Comparison of ENCODE assay signal across 15 cellular contexts in genomic region chr12:93713800-93714199, GRCh38. TPM values are rescaled to one million over a fixed set of nuclear protein-coding genes. Genes with fewer than 3 reads are reported as not detected.
DNase-seq lines count a peak whose midpoint lies in the region; ATAC-seq and TF ChIP-seq lines count a peak whose summit lies in the region.
"Had no signal": no experiment of that assay in that cellular context is flagged by ENCODE, and none has a peak within 500 bp of the region (broad histone marks: within the 10 kb centered on the region; RNA-seq: fewer than 3 reads in every experiment).

No MANE protein-coding gene starts in this region.

- peaks cover 26% of the 10 kb centered on the region for H3K9me3 Mint-ChIP-seq in endodermal cell

- no peaks in the 10 kb centered on the region for H3K27me3 ChIP-seq in Panc1 (ENCODE audit: control insufficient read depth, insufficient read depth, low read length)
- H3K27me3 ChIP-seq in endodermal cell (ENCODE audit: control insufficient read depth, insufficient read depth, low read length, poor library complexity, severe bottlenecking): no peaks in the 10 kb centered on the region
- no peaks in the 10 kb centered on the region for H3K27me3 ChIP-seq in neural cell (ENCODE audit: insufficient read depth, low read depth, low read length)
- no peaks in the 10 kb centered on the region for H3K27me3 ChIP-seq in subcutaneous abdominal adipose tissue (ENCODE audit: control insufficient read depth in 5 of 5, insufficient read depth in 4 of 5, low read length in 5 of 5)

- no peaks in the 10 kb centered on the region for H3K27me3 Mint-ChIP-seq in endodermal cell (ENCODE audit: insufficient read depth)
- H3K27me3 Mint-ChIP-seq: CD4-positive, alpha-beta T cell had no signal

- WGBS in endodermal cell (ENCODE audit: insufficient coverage in 1 of 2, insufficient read length in 1 of 2), 2 experiments: 100% methylated on average over 1 to 3 of the region's 4 CpGs

- no peaks in the 10 kb centered on the region for H3K9me2 ChIP-seq in neural cell (ENCODE audit: insufficient read depth, low read length)

- peaks cover 16% of the 10 kb centered on the region; the same call in 1 of the 2 replicates for H3K4me1 ChIP-seq in Panc1 (ENCODE audit: control insufficient read depth, insufficient read depth, low read length)
- peaks cover 6% of the 10 kb centered on the region for H3K4me1 ChIP-seq in endodermal cell (ENCODE audit: control insufficient read depth, insufficient read depth, low read length)
- peaks cover 0 to 5% (median 5%) of the 10 kb centered on the region in 5 donors for H3K4me1 ChIP-seq in subcutaneous abdominal adipose tissue (ENCODE audit: control insufficient read depth in 5 of 5, insufficient read depth in 5 of 5, low read length in 5 of 5)

- peak; percentile 64 for TF ChIP-seq EP300 in neural cell (conservative IDR thresholded peaks at IDR 0.05; ENCODE audit: poor library complexity, severe bottlenecking)

- POLR2A ChIA-PET in Panc1 (lab: Charles Lee): interaction anchor here (0.6 kb wide), 1 partner anchor 1343 kb away, joined by 5 read pairs; no protein-coding TSS in a partner anchor

- no peak overlapping the region for H3K4me2 ChIP-seq in neural cell (ENCODE audit: low read length)

- H3K4me1 Mint-ChIP-seq in endodermal cell: peaks cover 15% of the 10 kb centered on the region

- in situ Hi-C loops in Panc1 (cut with HindIII; ENCODE audit: low pct_unique_long_range_greater_than_20kb, low sequenced_read_pairs): no loop called here

- no peak overlapping the region for H3K4me3 Mint-ChIP-seq in endodermal cell
- H3K4me3 Mint-ChIP-seq: CD4-positive, alpha-beta T cell had no signal

- H2AFZ ChIP-seq in neural cell (ENCODE audit: low read depth, low read length): no peak overlapping the region

- no peak overlapping the region for H3K4me3 ChIP-seq in Panc1 (ENCODE audit: low read depth in 2 of 2, low read length in 2 of 2)
- no peak overlapping the region for H3K4me3 ChIP-seq in endodermal cell (ENCODE audit: low read length)
- H3K4me3 ChIP-seq in neural cell (ENCODE audit: low read length): peak overlapping the region; percentile 19
- no peak overlapping the region for H3K4me3 ChIP-seq in subcutaneous abdominal adipose tissue (ENCODE audit: low read depth in 1 of 5, low read length in 5 of 5)
- H3K4me3 ChIP-seq in foreskin fibroblast (ENCODE audit: low read depth in 1 of 2, low read length in 2 of 2): no peak overlapping the region
- H3K4me3 ChIP-seq: GM12878 had no signal

- H3K36me3 ChIP-seq in Panc1 (ENCODE audit: control insufficient read depth, insufficient read depth, low read length) (no peaks in the 10 kb centered on the region), endodermal cell (ENCODE audit: control insufficient read depth, insufficient read depth, low read length) (no peaks in the 10 kb centered on the region), neural cell (ENCODE audit: insufficient read depth, low read length) (no peaks in the 10 kb centered on the region), subcutaneous abdominal adipose tissue (ENCODE audit: control insufficient read depth in 5 of 5, insufficient read depth in 5 of 5, low read length in 5 of 5) (no peaks in the 10 kb centered on the region)

- H3K27ac ChIP-seq in Panc1 (ENCODE audit: low read length) (0 out of 2 replicates have a peak overlapping the region, but pooled peaks have one; percentile 8), endodermal cell (ENCODE audit: low read depth, low read length) (no peak overlapping the region), neural cell (ENCODE audit: low read length) (peak overlapping the region; percentile 62), subcutaneous abdominal adipose tissue (ENCODE audit: low read depth, low read length) (peak overlapping the region; percentile 12)

- CTCF ChIA-PET in Panc1 (lab: Charles Lee): no interaction called here

- peaks cover 6% of the 10 kb centered on the region for H3K36me3 Mint-ChIP-seq in endodermal cell (ENCODE audit: low read depth)

- H3K9me3 ChIP-seq in Panc1 (ENCODE audit: control insufficient read depth, insufficient read depth, low read depth, low read length) (peaks cover 6% of the 10 kb centered on the region; the same call in 1 of the 2 replicates), endodermal cell (ENCODE audit: control insufficient read depth, low read length) (peaks cover 22% of the 10 kb centered on the region), neural cell (ENCODE audit: low read length) (peaks cover 4% of the 10 kb centered on the region), subcutaneous abdominal adipose tissue (ENCODE audit: control insufficient read depth in 5 of 5, low read length in 5 of 5) (peaks cover 4 to 13% (median 10%) of the 10 kb centered on the region in 5 donors)

- intact Hi-C loops in Panc1 (cut with micrococcal nuclease; ENCODE audit: unreplicated experiment): no loop called here

- ATAC-seq in Panc1: no peak
- ATAC-seq: GM12878 had no signal

- H3K9ac ChIP-seq in endodermal cell (ENCODE audit: extremely low read depth, low read length, poor library complexity, severe bottlenecking) (peak overlapping the region; percentile 29), neural cell (ENCODE audit: low read length) (no peak overlapping the region), subcutaneous abdominal adipose tissue (ENCODE audit: low read length in 5 of 5) (no peak overlapping the region)

- TF ChIP-seq CTCF in Panc1 (IDR thresholded peaks at IDR 0.05): no peak
- no peak for TF ChIP-seq CTCF in endodermal cell (conservative IDR thresholded peaks at IDR 0.05)
- TF ChIP-seq CTCF in neural cell (IDR thresholded peaks at IDR 0.05; ENCODE audit: poor library complexity, severe bottlenecking): no peak
- no peak for TF ChIP-seq CTCF in foreskin fibroblast (IDR thresholded peaks at IDR 0.05; ENCODE audit: low read depth, low read length)

- BruUV-seq in Panc1 (replicated peaks; lab: Mats Ljungman, UMichigan): no TSS peak

- no peak overlapping the region for H3K27ac Mint-ChIP-seq in endodermal cell
- H3K27ac Mint-ChIP-seq: CD4-positive, alpha-beta T cell had no signal

- no peaks in the 10 kb centered on the region for H4K20me1 ChIP-seq in neural cell (ENCODE audit: insufficient read depth)

- H3F3A ChIP-seq in neural cell (ENCODE audit: insufficient read depth, low read length, poor library complexity, severe bottlenecking): no peaks in the 10 kb centered on the region

- no peaks in the 10 kb centered on the region for H3K79me2 ChIP-seq in neural cell (replicated peaks; ENCODE audit: insufficient read depth, low read length)

- no peak for DNase-seq in Panc1 (ENCODE audit: low read depth, low spot score)
- DNase-seq in endodermal cell: no peak
- no peak for DNase-seq in A172 (ENCODE audit: low spot score)
- DNase-seq in NCI-H187 (lab: John Stamatoyannopoulos, UW): no peak
- DNase-seq in foreskin fibroblast: no peak
- DNase-seq: ACHN; Calu3; CD4-positive, alpha-beta T cell; HCEC 1CT; Kasumi-1; NCI-H1930; NCI-H510A had no signal

- TF ChIP-seq RAD21 in neural cell (conservative IDR thresholded peaks at IDR 0.05): no peak

TF ChIP-seq in neural cell, 6 proteins besides CTCF, POLR2A, EP300 and RAD21:
- TF ChIP-seq SMC3 (conservative IDR thresholded peaks at IDR 0.05; ENCODE audit: poor library complexity) (no peak), REST (IDR thresholded peaks at IDR 0.05; ENCODE audit: borderline replicate concordance) (no peak), POLR2AphosphoS5 (IDR thresholded peaks at IDR 0.05) (peak; percentile 47)

RNA-seq across cellular contexts. Expression of gene CRADD, which starts 36.6 kb away (rescaled TPM):
- total RNA-seq in Panc1 (2021; ENCODE audit: unreplicated experiment): 7.0 TPM
- polyA plus RNA-seq in Panc1 (2012; ENCODE audit: insufficient read length): 5.5 TPM
- 1 to 10 TPM; 7.7 to 9.1 TPM for total RNA-seq in endodermal cell
- 14.2 TPM for polyA plus RNA-seq in endodermal cell (2013, experiment 1 of 2)
- polyA plus RNA-seq in endodermal cell (2013, experiment 2 of 2): 13.5 TPM
- polyA plus RNA-seq in neural cell: 23.5 and 39.0 TPM in 2 replicates
- 19.0 and 25.0 TPM in 2 replicates for polyA minus RNA-seq in neural cell
- 28.8 and 39.0 TPM in 2 replicates for total RNA-seq in A172 (2014; rRNA removed; shearing (Covaris generic))
